ENCODE assay signal across 1 cellular context in genomic region chr17:18033442-18034099, GRCh38.
TF ChIP-seq lines count a peak whose summit lies in the region.

No MANE protein-coding gene starts in this region.

TF ChIP-seq in GM12878, 131 proteins besides CTCF, POLR2A, EP300 and RAD21 (continued from another document and continues in another):
- TF ChIP-seq RELB (IDR thresholded peaks at IDR 0.05; ENCODE audit: low read depth) (no peak), HDGF (IDR thresholded peaks at IDR 0.05) (no peak), SMAD5 (IDR thresholded peaks at IDR 0.05; ENCODE audit: low read depth) (no peak), POLR2AphosphoS2 (IDR thresholded peaks at IDR 0.05; ENCODE audit: low read depth, low read length) (no peak), BCLAF1 (IDR thresholded peaks at IDR 0.05) (no peak), MTA3 (IDR thresholded peaks at IDR 0.05; ENCODE audit: borderline replicate concordance, low read length) (no peak), ZZZ3 (IDR thresholded peaks at IDR 0.05; ENCODE audit: control insufficient read depth, insufficient read length, low read depth) (no peak), CHD4 (IDR thresholded peaks at IDR 0.05) (no peak), MLLT1 (IDR thresholded peaks at IDR 0.05) (no peak), EGR1 (IDR thresholded peaks at IDR 0.05; ENCODE audit: borderline replicate concordance in 1 of 2, low read depth in 2 of 2, low read length in 2 of 2) (no peak), NR2F1 (conservative IDR thresholded peaks at IDR 0.05) (no peak), CUX1 (IDR thresholded peaks at IDR 0.05; ENCODE audit: insufficient replicate concordance, low read depth, low read length) (no peak), RFX5 (IDR thresholded peaks at IDR 0.05; ENCODE audit: low read depth, low read length) (no peak), ELK1 (IDR thresholded peaks at IDR 0.05; ENCODE audit: low read depth, low read length) (no peak), FOS (IDR thresholded peaks at IDR 0.05; ENCODE audit: borderline replicate concordance, extremely low read depth, insufficient read length) (no peak), USF1 (IDR thresholded peaks at IDR 0.05; ENCODE audit: borderline replicate concordance, extremely low read length, insufficient read depth, low read depth, low read length) (no peak), NFIC (IDR thresholded peaks at IDR 0.05; ENCODE audit: low read depth, low read length) (no peak), ASH2L (IDR thresholded peaks at IDR 0.05; ENCODE audit: borderline replicate concordance, low read depth) (no peak), SIN3A (IDR thresholded peaks at IDR 0.05; ENCODE audit: low read depth, low read length) (no peak), ZSCAN29 (IDR thresholded peaks at IDR 0.05) (no peak), HDAC6 (IDR thresholded peaks at IDR 0.05; ENCODE audit: unreplicated experiment) (no peak), NRF1 (conservative IDR thresholded peaks at IDR 0.05; ENCODE audit: low read depth, low read length) (no peak), BCL11A (IDR thresholded peaks at IDR 0.05; ENCODE audit: low read depth, low read length) (no peak), ZNF384 (IDR thresholded peaks at IDR 0.05; ENCODE audit: borderline replicate concordance, low read depth, low read length) (no peak), NBN (IDR thresholded peaks at IDR 0.05) (no peak), KLF5 (IDR thresholded peaks at IDR 0.05; ENCODE audit: partially characterized antibody) (no peak), SUPT20H (IDR thresholded peaks at IDR 0.05; ENCODE audit: borderline replicate concordance, control insufficient read depth, low read depth, low read length) (no peak), CEBPB (IDR thresholded peaks at IDR 0.05; ENCODE audit: borderline replicate concordance in 1 of 2, low read depth in 2 of 2, low read length in 2 of 2) (no peak), SMAD1 (IDR thresholded peaks at IDR 0.05; ENCODE audit: low read depth, partially characterized antibody) (no peak), PAX5 (IDR thresholded peaks at IDR 0.05; ENCODE audit: borderline replicate concordance, low read depth, low read length) (0 out of 2 replicates have a peak, but pooled peaks have one; percentile 15), SUZ12 (IDR thresholded peaks at IDR 0.05; ENCODE audit: unreplicated experiment) (no peak), CREB1 (IDR thresholded peaks at IDR 0.05; ENCODE audit: low read depth) (0 out of 2 replicates have a peak, but pooled peaks have one; percentile 15), SREBF1 (IDR thresholded peaks at IDR 0.05; ENCODE audit: low read length) (no peak), MTA2 (IDR thresholded peaks at IDR 0.05; ENCODE audit: low read depth) (no peak), E2F4 (IDR thresholded peaks at IDR 0.05; ENCODE audit: low read depth, low read length) (no peak), REST (IDR thresholded peaks at IDR 0.05; ENCODE audit: low read depth, low read length) (no peak), E2F8 (IDR thresholded peaks at IDR 0.05; ENCODE audit: low read depth, partially characterized antibody) (peak; percentile 52), FOXK2 (IDR thresholded peaks at IDR 0.05) (no peak), TCF12 (IDR thresholded peaks at IDR 0.05; ENCODE audit: low read depth, low read length) (no peak), RAD51 (IDR thresholded peaks at IDR 0.05) (no peak), CBX5 (IDR thresholded peaks at IDR 0.05; ENCODE audit: low read depth) (no peak), ZNF274 (IDR thresholded peaks at IDR 0.05; ENCODE audit: insufficient read depth, insufficient read length) (no peak), RB1 (IDR thresholded peaks at IDR 0.05; ENCODE audit: borderline replicate concordance) (no peak; the same call in 1 of the 2 replicates)
